31 cellular contexts compared by ENCODE assay signal in genomic region chr6:144077881-144078280, GRCh38.
"Had no signal": no experiment of that assay in that cellular context is flagged by ENCODE, and none has a peak within 500 bp of the region (broad histone marks: within the 10 kb centered on the region; RNA-seq: fewer than 3 reads in every experiment).

No MANE protein-coding gene starts in this region.

- H3K27me3 Mint-ChIP-seq: activated CD4-positive, alpha-beta memory T cell treated with anti-CD3 and anti-CD28 coated beads, Interleukin-2, amount 10 ng/mL, durations not matched to agents 7 days and 5 days; activated CD4-positive, alpha-beta T cell treated with anti-CD3 and anti-CD28 coated beads for 36 hours; activated CD4-positive, alpha-beta T cell treated with anti-CD3 and anti-CD28 coated beads, Interleukin-2, amount 10 ng/mL, durations not matched to agents 7 days and 5 days; activated naive CD4-positive, alpha-beta T cell treated with anti-CD3 and anti-CD28 coated beads, Interleukin-2, amount 10 ng/mL, durations not matched to agents 7 days and 5 days; activated T-cell treated with anti-CD3 and anti-CD28 coated beads, Interleukin-2, amount 50 U/mL, for 24 hours had no signal

- ATAC-seq: activated CD4-positive, alpha-beta T cell treated with anti-CD3 and anti-CD28 coated beads for 36 hours; activated naive CD4-positive, alpha-beta T cell treated with anti-CD3 and anti-CD28 coated beads, Interleukin-2, amount 50 U/mL, for 72 hours; activated T-cell treated with anti-CD3 and anti-CD28 coated beads, Interleukin-2, amount 50 U/mL, for 72 hours; esophagus mucosa had no signal

- H3K4me3 Mint-ChIP-seq: activated CD4-positive, alpha-beta memory T cell treated with anti-CD3 and anti-CD28 coated beads, Interleukin-2, amount 10 ng/mL, durations not matched to agents 7 days and 5 days; activated CD4-positive, alpha-beta T cell treated with anti-CD3 and anti-CD28 coated beads for 36 hours; activated CD4-positive, alpha-beta T cell treated with anti-CD3 and anti-CD28 coated beads, Interleukin-2, amount 10 ng/mL, durations not matched to agents 7 days and 5 days; activated naive CD4-positive, alpha-beta T cell treated with anti-CD3 and anti-CD28 coated beads, Interleukin-2, amount 10 ng/mL, durations not matched to agents 7 days and 5 days; activated naive CD8-positive, alpha-beta T cell treated with anti-CD3 and anti-CD28 coated beads, Interleukin-2, amount 10 ng/mL, durations not matched to agents 7 days and 5 days; activated T-cell treated with anti-CD3 and anti-CD28 coated beads, Interleukin-2, amount 50 U/mL, for 24 hours; activated T-cell treated with anti-CD3 and anti-CD28 coated beads, Interleukin-2, amount 50 U/mL, for 72 hours; brain had no signal

- H3K9me3 ChIP-seq: ascending aorta, breast epithelium, colonic mucosa had no signal

- H3K4me3 ChIP-seq: ascending aorta, breast epithelium, cardiac muscle cell, colonic mucosa had no signal

- H3K27ac ChIP-seq: ascending aorta, breast epithelium, cardiac muscle cell, colonic mucosa, epithelial cell of prostate had no signal

- H3K27ac Mint-ChIP-seq: activated CD4-positive, alpha-beta memory T cell treated with anti-CD3 and anti-CD28 coated beads, Interleukin-2, amount 10 ng/mL, durations not matched to agents 7 days and 5 days; activated CD4-positive, alpha-beta T cell treated with anti-CD3 and anti-CD28 coated beads for 36 hours; activated CD4-positive, alpha-beta T cell treated with anti-CD3 and anti-CD28 coated beads, Interleukin-2, amount 10 ng/mL, durations not matched to agents 7 days and 5 days; activated naive CD4-positive, alpha-beta T cell treated with anti-CD3 and anti-CD28 coated beads, Interleukin-2, amount 10 ng/mL, durations not matched to agents 7 days and 5 days; activated naive CD4-positive, alpha-beta T cell treated with anti-CD3 and anti-CD28 coated beads, Interleukin-2, amount 50 U/mL, for 72 hours; activated naive CD8-positive, alpha-beta T cell treated with anti-CD3 and anti-CD28 coated beads, Interleukin-2, amount 10 ng/mL, durations not matched to agents 7 days and 5 days; activated T-cell treated with anti-CD3 and anti-CD28 coated beads, Interleukin-2, amount 50 U/mL, for 24 hours; activated T-cell treated with anti-CD3 and anti-CD28 coated beads, Interleukin-2, amount 50 U/mL, for 72 hours; brain had no signal

- H3K4me1 Mint-ChIP-seq: activated CD4-positive, alpha-beta T cell treated with anti-CD3 and anti-CD28 coated beads for 36 hours; activated CD4-positive, alpha-beta T cell treated with anti-CD3 and anti-CD28 coated beads, Interleukin-2, amount 10 ng/mL, durations not matched to agents 7 days and 5 days; activated naive CD4-positive, alpha-beta T cell treated with anti-CD3 and anti-CD28 coated beads, Interleukin-2, amount 10 ng/mL, durations not matched to agents 7 days and 5 days; activated naive CD8-positive, alpha-beta T cell treated with anti-CD3 and anti-CD28 coated beads, Interleukin-2, amount 10 ng/mL, durations not matched to agents 7 days and 5 days; brain had no signal

- H3K36me3 Mint-ChIP-seq: activated naive CD4-positive, alpha-beta T cell treated with anti-CD3 and anti-CD28 coated beads, Interleukin-2, amount 10 ng/mL, durations not matched to agents 7 days and 5 days; activated naive CD4-positive, alpha-beta T cell treated with anti-CD3 and anti-CD28 coated beads, Interleukin-2, amount 50 U/mL, for 72 hours; activated naive CD8-positive, alpha-beta T cell treated with anti-CD3 and anti-CD28 coated beads, Interleukin-2, amount 10 ng/mL, durations not matched to agents 7 days and 5 days; brain had no signal

- DNase-seq: activated CD4-positive, alpha-beta memory T cell treated with anti-CD3 and anti-CD28 coated beads, Interleukin-2, amount 10 ng/mL, durations not matched to agents 7 days and 5 days; activated CD4-positive, alpha-beta T cell treated with anti-CD3 and anti-CD28 coated beads for 36 hours; activated CD4-positive, alpha-beta T cell treated with anti-CD3 and anti-CD28 coated beads, Interleukin-2, amount 10 ng/mL, durations not matched to agents 7 days and 5 days; activated CD4-positive, alpha-beta T cell treated with anti-CD3 and anti-CD28 coated beads, Interleukin-2, amount 50 U/mL, for 4 hours; activated CD4-positive, CD25-positive, alpha-beta regulatory T cell; activated CD4-positive, CD25-positive, alpha-beta regulatory T cell treated with anti-CD3 and anti-CD28 coated beads, Interleukin-2, amount 50 U/mL, for 72 hours; activated CD8-positive, alpha-beta memory T cell treated with anti-CD3 and anti-CD28 coated beads, Interleukin-2, amount 50 U/mL, for 48 hours; activated gamma-delta T cell; activated naive CD4-positive, alpha-beta T cell; activated naive CD4-positive, alpha-beta T cell treated with anti-CD3 and anti-CD28 coated beads, Interleukin-2, amount 10 ng/mL, durations not matched to agents 7 days and 5 days; activated naive CD8-positive, alpha-beta T cell treated with anti-CD3 and anti-CD28 coated beads, Interleukin-2, amount 10 ng/mL, durations not matched to agents 7 days and 5 days; activated T-cell treated with anti-CD3 and anti-CD28 coated beads for 4 hours; activated T-cell treated with anti-CD3 and anti-CD28 coated beads, Interleukin-2, amount 50 U/mL, for 24 hours; activated T-cell treated with anti-CD3 and anti-CD28 coated beads, Interleukin-2, amount 50 U/mL, for 72 hours; central memory CD4-positive, alpha-beta T cell; cerebellar nuclear complex; colonic mucosa; effector CD8-positive, alpha-beta T cell; foreskin fibroblast; head of caudate nucleus; T-helper 2 cell had no signal

- H3K27me3 ChIP-seq: ascending aorta, breast epithelium, colonic mucosa had no signal

- H3K9me3 Mint-ChIP-seq: activated CD4-positive, alpha-beta memory T cell treated with anti-CD3 and anti-CD28 coated beads, Interleukin-2, amount 10 ng/mL, durations not matched to agents 7 days and 5 days; activated CD4-positive, alpha-beta T cell treated with anti-CD3 and anti-CD28 coated beads, Interleukin-2, amount 10 ng/mL, durations not matched to agents 7 days and 5 days; activated naive CD4-positive, alpha-beta T cell treated with anti-CD3 and anti-CD28 coated beads, Interleukin-2, amount 10 ng/mL, durations not matched to agents 7 days and 5 days; activated naive CD4-positive, alpha-beta T cell treated with anti-CD3 and anti-CD28 coated beads, Interleukin-2, amount 50 U/mL, for 72 hours; activated naive CD8-positive, alpha-beta T cell treated with anti-CD3 and anti-CD28 coated beads, Interleukin-2, amount 10 ng/mL, durations not matched to agents 7 days and 5 days; activated T-cell treated with anti-CD3 and anti-CD28 coated beads, Interleukin-2, amount 50 U/mL, for 24 hours; activated T-cell treated with anti-CD3 and anti-CD28 coated beads, Interleukin-2, amount 50 U/mL, for 72 hours; brain had no signal

- H3K4me1 ChIP-seq: ascending aorta, breast epithelium, colonic mucosa had no signal

- FAIRE-seq: endometrium, endothelial cell of umbilical vein, frontal cortex had no signal

- H3K36me3 ChIP-seq: ascending aorta, breast epithelium, cardiac muscle cell, colonic mucosa had no signal
